ENCODE assay signal across 18 cellular contexts in the genomic region with DNA sequence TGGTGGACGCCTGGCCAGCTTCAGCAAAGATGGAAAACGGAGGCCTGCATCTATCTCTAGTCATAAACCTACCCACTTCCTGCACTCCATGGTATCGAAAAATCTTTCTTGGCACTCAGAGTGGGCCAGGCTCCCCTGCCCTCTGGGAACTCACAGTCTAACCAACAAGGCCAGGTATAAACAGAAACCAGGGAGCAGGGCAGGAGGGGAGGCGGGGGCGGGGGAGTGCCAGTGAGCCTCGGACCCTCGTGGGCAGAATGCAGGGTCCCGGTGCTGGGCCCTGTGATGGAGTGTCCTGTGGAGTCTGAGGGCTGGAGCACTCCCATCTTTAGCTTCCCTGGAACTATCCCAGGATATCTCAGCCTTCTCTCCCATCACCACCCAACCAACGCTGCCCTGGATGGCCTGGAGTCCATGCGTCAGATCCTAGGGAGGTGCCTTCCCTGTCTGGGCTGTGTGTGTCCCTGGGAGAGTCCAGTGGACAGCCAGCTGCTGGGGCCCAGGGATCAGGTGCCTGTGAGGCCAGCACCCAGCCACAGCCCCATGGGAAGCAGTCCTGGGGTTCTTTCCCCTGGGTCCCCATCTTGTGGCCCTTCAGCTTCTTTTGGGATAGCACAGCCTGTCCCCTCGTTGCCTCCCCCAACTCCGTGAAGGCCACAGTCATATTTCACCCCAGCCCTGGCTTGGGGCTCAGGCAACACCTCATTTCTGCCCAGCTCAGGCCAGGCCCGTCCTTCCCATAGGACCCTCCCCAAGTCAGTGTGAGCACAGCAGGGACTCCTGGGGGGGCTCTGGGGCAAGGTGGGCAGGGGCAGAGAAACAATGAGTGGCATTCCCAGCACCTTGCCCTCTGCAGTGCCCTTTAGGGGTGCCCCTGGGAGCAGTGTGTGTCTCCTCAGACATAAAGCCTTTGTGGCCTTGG. TPM values are rescaled to one million over a fixed set of nuclear protein-coding genes. Genes with fewer than 3 reads are reported as not detected.
DNase-seq lines count a peak whose midpoint lies in the region; ATAC-seq and TF ChIP-seq lines count a peak whose summit lies in the region.
"Had no signal": no experiment of that assay in that cellular context is flagged by ENCODE, and none has a peak within 500 bp of the region (broad histone marks: within the 10 kb centered on the region; RNA-seq: fewer than 3 reads in every experiment).

No MANE protein-coding gene starts in this region.

- H3K27ac Mint-ChIP-seq in neural crest cell (ENCODE audit: unreplicated experiment), result peak overlapping the region; percentile 75
- H3K27ac Mint-ChIP-seq in T-helper 2 cell treated with Interferon-gamma antibody and Interleukin-4, amounts not matched to agents 5 μg/mL and 100 μg/mL, for 36 hours, result no peak overlapping the region
- H3K27ac Mint-ChIP-seq: IgD-negative memory B cell, memory B cell had no signal

- TF ChIP-seq CTCF in BE2C (IDR thresholded peaks at IDR 0.05; ENCODE audit: low read depth, low read length) (no peak), Peyer's patch (IDR thresholded peaks at IDR 0.05) (no peak), neural crest cell (conservative IDR thresholded peaks at IDR 0.05) (no peak), foreskin fibroblast (IDR thresholded peaks at IDR 0.05; ENCODE audit: low read depth, low read length) (no peak)

- peak overlapping the region in 3 of 4 donors; percentile 93 to 94 (median 94) for H3K27ac ChIP-seq in Peyer's patch
- H3K27ac ChIP-seq: gastrocnemius medialis, pancreas, VCaP had no signal

- H3K36me3 ChIP-seq in BE2C, result no peaks in the 10 kb centered on the region
- H3K36me3 ChIP-seq in Peyer's patch, result peaks cover 0 to 10% (median 0%) of the 10 kb centered on the region in 3 donors
- H3K36me3 ChIP-seq: gastrocnemius medialis, pancreas had no signal

- H3K27me3 Mint-ChIP-seq in neural crest cell (ENCODE audit: low read depth), result no peaks in the 10 kb centered on the region
- no peaks in the 10 kb centered on the region for H3K27me3 Mint-ChIP-seq in T-helper 2 cell treated with Interferon-gamma antibody and Interleukin-4, amounts not matched to agents 5 μg/mL and 100 μg/mL, for 36 hours (ENCODE audit: low read depth)
- H3K27me3 Mint-ChIP-seq: IgD-negative memory B cell; stimulated activated naive CD8-positive, alpha-beta T cell treated with anti-CD3 and anti-CD28 coated beads, Interleukin-15, amount 100 ng/mL, for 72 hours had no signal

- intact Hi-C loops in left ventricle myocardium superior (cut with micrococcal nuclease), result no loop called here

- H3K4me3 ChIP-seq in BE2C (ENCODE audit: low read depth, low read length) (no peak overlapping the region), Peyer's patch (peak overlapping the region in 1 of 4 donors; percentile 66), foreskin fibroblast (ENCODE audit: low read depth in 1 of 2, low read length in 2 of 2) (no peak overlapping the region)
- H3K4me3 ChIP-seq: gastrocnemius medialis, pancreas had no signal

- no peaks in the 10 kb centered on the region for H3K27me3 ChIP-seq in BE2C
- no peaks in the 10 kb centered on the region for H3K27me3 ChIP-seq in Peyer's patch
- H3K27me3 ChIP-seq: gastrocnemius medialis, pancreas had no signal

- H3K4me1 Mint-ChIP-seq in neural crest cell, result no peaks in the 10 kb centered on the region
- no peaks in the 10 kb centered on the region for H3K4me1 Mint-ChIP-seq in T-helper 2 cell treated with Interferon-gamma antibody and Interleukin-4, amounts not matched to agents 5 μg/mL and 100 μg/mL, for 36 hours (ENCODE audit: low read depth)
- H3K4me1 Mint-ChIP-seq: central memory CD8-positive, alpha-beta T cell; memory B cell; stimulated activated naive CD8-positive, alpha-beta T cell treated with anti-CD3 and anti-CD28 coated beads, Interleukin-15, amount 100 ng/mL, for 72 hours had no signal

- no peak overlapping the region for H3K4me3 Mint-ChIP-seq in neural crest cell
- H3K4me3 Mint-ChIP-seq in T-helper 2 cell treated with Interferon-gamma antibody and Interleukin-4, amounts not matched to agents 5 μg/mL and 100 μg/mL, for 36 hours, result no peak overlapping the region
- H3K4me3 Mint-ChIP-seq: central memory CD8-positive, alpha-beta T cell; IgD-negative memory B cell; memory B cell; stimulated activated naive CD8-positive, alpha-beta T cell treated with anti-CD3 and anti-CD28 coated beads, Interleukin-15, amount 100 ng/mL, for 72 hours had no signal

- H3K9me3 ChIP-seq in BE2C (no peaks in the 10 kb centered on the region), Peyer's patch (no peaks in the 10 kb centered on the region)
- H3K9me3 ChIP-seq: gastrocnemius medialis, pancreas had no signal

- H3K36me3 Mint-ChIP-seq in neural crest cell (ENCODE audit: low read depth), result no peaks in the 10 kb centered on the region
- H3K36me3 Mint-ChIP-seq in T-helper 2 cell treated with Interferon-gamma antibody and Interleukin-4, amounts not matched to agents 5 μg/mL and 100 μg/mL, for 36 hours (ENCODE audit: low read depth), result no peaks in the 10 kb centered on the region
- H3K36me3 Mint-ChIP-seq: IgD-negative memory B cell, memory B cell had no signal

- peak in 1 of 2 donors; percentile 56 for TF ChIP-seq POLR2A in Peyer's patch (IDR thresholded peaks at IDR 0.05)

- ATAC-seq in left ventricle myocardium superior (no peak), GM21576 (IDR thresholded peaks at IDR 0.05; ENCODE audit: unreplicated experiment) (no peak)
- ATAC-seq: gastrocnemius medialis; stimulated activated naive CD8-positive, alpha-beta T cell treated with anti-CD3 and anti-CD28 coated beads, Interleukin-15, amount 100 ng/mL, for 72 hours had no signal

- H3K9me3 Mint-ChIP-seq in neural crest cell, result no peaks in the 10 kb centered on the region
- H3K9me3 Mint-ChIP-seq in T-helper 2 cell treated with Interferon-gamma antibody and Interleukin-4, amounts not matched to agents 5 μg/mL and 100 μg/mL, for 36 hours, result no peaks in the 10 kb centered on the region
- H3K9me3 Mint-ChIP-seq: central memory CD8-positive, alpha-beta T cell; memory B cell; stimulated activated naive CD8-positive, alpha-beta T cell treated with anti-CD3 and anti-CD28 coated beads, Interleukin-15, amount 100 ng/mL, for 72 hours had no signal

- H3K4me1 ChIP-seq in BE2C, result peaks cover 14% of the 10 kb centered on the region
- H3K4me1 ChIP-seq in Peyer's patch, result peaks cover 0 to 51% (median 0%) of the 10 kb centered on the region in 4 donors
- H3K4me1 ChIP-seq: gastrocnemius medialis, pancreas had no signal

- peak; percentile 3 for DNase-seq in BE2C
- DNase-seq in Peyer's patch, result peak in 2 of 3 donors; percentile 57 to 66
- DNase-seq in left ventricle myocardium superior, result peak; percentile 23
- DNase-seq in neural crest cell (ENCODE audit: low read depth, low spot score), result no peak
- no peak for DNase-seq in T-helper 2 cell treated with Interferon-gamma antibody and Interleukin-4, amounts not matched to agents 5 μg/mL and 100 μg/mL, for 36 hours (ENCODE audit: low spot score)
- DNase-seq in cerebellar cortex (ENCODE audit: low spot score), result no peak
- no peak for DNase-seq in foreskin fibroblast
- DNase-seq: MV-4-11, NCI-H774 had no signal

RNA-seq across cellular contexts. Expression of a gene that starts 1.1 kb away (rescaled TPM):
- 0.29 TPM for polyA plus RNA-seq in BE2C (2012; ENCODE audit: insufficient read depth, insufficient read length, low read depth)
- total RNA-seq in Peyer's patch (100 to 1,000 TPM; 263 to 745 (median 649) TPM), left ventricle myocardium superior (not detected), neural crest cell (not detected in 2 replicates)
- total RNA-seq: RPMI7951 had no signal
- polyA plus RNA-seq: IgD-negative memory B cell had no signal

RNA-seq across cellular contexts. Expression of a gene that starts 24.0 kb away (rescaled TPM):
- 71.4 TPM for polyA plus RNA-seq in BE2C (2012; ENCODE audit: insufficient read depth, insufficient read length, low read depth)
- total RNA-seq in Peyer's patch (10 to 100 TPM; 16.3 to 72.6 (median 32.4) TPM), left ventricle myocardium superior (113 TPM), neural crest cell (56.5 and 62.0 TPM in 2 replicates)

RNA-seq across cellular contexts. Expression of a gene that starts 52.8 kb away (rescaled TPM):
- not detected for polyA plus RNA-seq in BE2C (2012; ENCODE audit: insufficient read depth, insufficient read length, low read depth)
- 1 to 10 TPM in 2 of 4 donors, under 1 TPM in 1, not detected in 1; 0.85 to 5.0 (median 2.0) TPM for total RNA-seq in Peyer's patch
- 2.6 TPM for total RNA-seq in left ventricle myocardium superior
- 0.23 TPM in 1 of 2 replicates, not detected in the other for total RNA-seq in neural crest cell
- polyA plus RNA-seq: IgD-negative memory B cell had no signal

Comparison
In these comparisons a context has a peak if more than half of its experiments do, and no peak if none do; other contexts are left out.
1. DNase-seq: peak in BE2C (single experiment), Peyer's patch (2 of 3) and left ventricle myocardium superior (single experiment); none in neural crest cell (single experiment), T-helper 2 cell treated with Interferon-gamma antibody and Interleukin-4, amounts not matched to agents 5 μg/mL and 100 μg/mL, for 36 hours (single experiment), cerebellar cortex (single experiment) and foreskin fibroblast (0 of 2).
2. RNA of a gene that starts 1.1 kb away (total RNA-seq): 263 to 745 TPM in Peyer's patch; not detected in left ventricle myocardium superior (single experiment) and not detected in neural crest cell; every median in the first group is over 100 times any median in the second.